18 cellular contexts compared by ENCODE assay signal in the genomic region with DNA sequence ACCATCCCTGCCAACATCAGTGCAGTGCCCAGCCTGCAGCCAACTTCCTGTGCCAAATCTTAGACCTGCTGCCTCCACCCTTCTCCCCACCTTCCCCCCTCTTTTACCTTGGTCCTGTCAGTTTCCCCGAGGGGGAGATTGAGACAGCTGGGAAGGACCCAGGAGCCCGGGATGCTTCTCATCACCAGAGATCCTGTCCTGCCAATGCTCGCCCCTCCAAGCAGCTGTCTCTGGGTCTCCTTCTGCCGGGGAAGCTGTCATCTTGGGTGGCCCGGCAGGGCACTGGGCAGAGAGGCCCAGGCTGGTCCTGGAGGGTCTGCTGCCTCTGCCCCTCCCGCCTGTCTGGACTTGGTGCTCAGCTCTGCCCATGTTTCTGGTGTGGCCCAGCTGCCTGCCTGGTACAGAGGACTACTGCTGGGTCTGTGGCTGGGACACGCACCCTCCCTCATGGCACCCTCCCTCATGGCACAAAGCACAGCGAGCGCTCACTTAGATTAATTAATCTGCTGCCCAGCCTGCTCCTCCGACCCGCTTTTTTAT.
DNase-seq lines count a peak whose midpoint lies in the region; TF ChIP-seq lines count a peak whose summit lies in the region.
"Had no signal": no experiment of that assay in that cellular context is flagged by ENCODE, and none has a peak within 500 bp of the region (broad histone marks: within the 10 kb centered on the region; RNA-seq: fewer than 3 reads in every experiment).

No MANE protein-coding gene starts in this region.

- H2AFZ ChIP-seq in H9 (ENCODE audit: low read length), result no peak overlapping the region
- H2AFZ ChIP-seq: GM23248, PC-9 had no signal

- H3K4me2 ChIP-seq in H9 (ENCODE audit: insufficient read depth, insufficient read length, low read length), result no peak overlapping the region
- H3K4me2 ChIP-seq: BLaER1 treated with 17β-estradiol and CSF1 and Interleukin-3, amounts not matched to agents 10 nM and 100 nM; PC-9 had no signal

- H3K9me3 ChIP-seq in H9 (ENCODE audit: control insufficient read depth, low read depth, low read length), result no peaks in the 10 kb centered on the region
- H3K9me3 ChIP-seq: BLaER1 treated with 17β-estradiol and CSF1 and Interleukin-3, amounts not matched to agents 10 nM and 100 nM had no signal

- no peak overlapping the region for H3K18ac ChIP-seq in H9 (ENCODE audit: insufficient read length, low read depth, low read length)

- no peak overlapping the region for H2BK5ac ChIP-seq in H9 (ENCODE audit: insufficient read length, low read length)

- no peak overlapping the region for H3K9ac ChIP-seq in H9 (ENCODE audit: extremely low read depth, insufficient read length, low read length)
- H3K9ac ChIP-seq: BLaER1 treated with 17β-estradiol and CSF1 and Interleukin-3, amounts not matched to agents 10 nM and 100 nM; GM23248 had no signal

- no peaks in the 10 kb centered on the region; the same call in 1 of the 2 replicates for H3K4me1 ChIP-seq in H9 (ENCODE audit: insufficient read depth, low read length)

- DNase-seq in activated CD4-positive, alpha-beta memory T cell treated with anti-CD3 and anti-CD28 coated beads for 36 hours, result peak; percentile 7
- DNase-seq in activated CD4-positive, alpha-beta memory T cell treated with anti-CD3 and anti-CD28 coated beads, Interleukin-2, amount 10 ng/mL, durations not matched to agents 7 days and 5 days, result no peak
- DNase-seq in H9 (peak; percentile 23), ecto neural progenitor cell (ENCODE audit: low spot score) (peak; percentile 38), retina (peak; percentile 57), LoVo (ENCODE audit: low spot score) (no peak), DMS 273 (lab: John Stamatoyannopoulos, UW; ENCODE audit: unreplicated experiment) (no peak), NCI-H82 treated with DMSO at 0.1 percent for 48 hours (lab: John Stamatoyannopoulos, UW; ENCODE audit: unreplicated experiment) (no peak)
- DNase-seq: COR-L47, EL, GM23248, KG1, NCI-H1092, NCI-H146, NCI-H2081, NCI-H774, PC-9 had no signal

- H3T11ph ChIP-seq in H9 (ENCODE audit: low read length), result no peak overlapping the region

- no peaks in the 10 kb centered on the region for H4K20me1 ChIP-seq in H9 (ENCODE audit: control insufficient read depth, insufficient read depth, insufficient read length)

- H3K27me3 Mint-ChIP-seq in activated CD4-positive, alpha-beta memory T cell treated with anti-CD3 and anti-CD28 coated beads for 36 hours, result peaks cover 21% of the 10 kb centered on the region
- H3K27me3 Mint-ChIP-seq in activated CD4-positive, alpha-beta memory T cell treated with anti-CD3 and anti-CD28 coated beads, Interleukin-2, amount 10 ng/mL, durations not matched to agents 7 days and 5 days, result peaks cover 23% of the 10 kb centered on the region
- H3K27me3 Mint-ChIP-seq in H9 (ENCODE audit: low read depth), result peaks cover 41% of the 10 kb centered on the region

- no peak overlapping the region for H2AK5ac ChIP-seq in H9 (ENCODE audit: insufficient read length, low read length)

- no peak overlapping the region for H2BK120ac ChIP-seq in H9 (ENCODE audit: low read depth, low read length, poor library complexity, severe bottlenecking)

- no peak overlapping the region for H2BK12ac ChIP-seq in H9 (ENCODE audit: insufficient read length, low read depth, low read length)

- no peaks in the 10 kb centered on the region for H3K79me2 ChIP-seq in H9 (ENCODE audit: insufficient read depth, low read length)

- H3K56ac ChIP-seq in H9 (ENCODE audit: insufficient read length, low read depth, low read length), result no peak overlapping the region

- TF ChIP-seq CTCF in H9 (conservative IDR thresholded peaks at IDR 0.05), result no peak

- H3K23ac ChIP-seq in H9 (ENCODE audit: insufficient read length, low read depth, low read length), result no peak overlapping the region

- H3K36me3 Mint-ChIP-seq in activated CD4-positive, alpha-beta memory T cell treated with anti-CD3 and anti-CD28 coated beads for 36 hours, result no peaks in the 10 kb centered on the region
- H3K36me3 Mint-ChIP-seq in activated CD4-positive, alpha-beta memory T cell treated with anti-CD3 and anti-CD28 coated beads, Interleukin-2, amount 10 ng/mL, durations not matched to agents 7 days and 5 days (ENCODE audit: low read depth), result no peaks in the 10 kb centered on the region
- no peaks in the 10 kb centered on the region; a peak in 1 of 7 replicates for H3K36me3 Mint-ChIP-seq in H9 (ENCODE audit: insufficient read depth in 1 of 3, low read depth in 3 of 3)

- H3K79me1 ChIP-seq in H9 (ENCODE audit: insufficient read depth, low read depth, low read length, poor library complexity, severe bottlenecking), result no peaks in the 10 kb centered on the region

- no peak overlapping the region for H3K27ac Mint-ChIP-seq in activated CD4-positive, alpha-beta memory T cell treated with anti-CD3 and anti-CD28 coated beads for 36 hours
- no peak overlapping the region for H3K27ac Mint-ChIP-seq in activated CD4-positive, alpha-beta memory T cell treated with anti-CD3 and anti-CD28 coated beads, Interleukin-2, amount 10 ng/mL, durations not matched to agents 7 days and 5 days
- H3K27ac Mint-ChIP-seq in H9, result no peak overlapping the region

- no peaks in the 10 kb centered on the region for H3K4me1 Mint-ChIP-seq in activated CD4-positive, alpha-beta memory T cell treated with anti-CD3 and anti-CD28 coated beads for 36 hours (ENCODE audit: low read depth)
- no peaks in the 10 kb centered on the region for H3K4me1 Mint-ChIP-seq in activated CD4-positive, alpha-beta memory T cell treated with anti-CD3 and anti-CD28 coated beads, Interleukin-2, amount 10 ng/mL, durations not matched to agents 7 days and 5 days
- H3K4me1 Mint-ChIP-seq in H9, result peaks cover 17 to 19% of the 10 kb centered on the region in 2 experiments

- no peak overlapping the region for H4K8ac ChIP-seq in H9 (replicated peaks; ENCODE audit: insufficient read length, low read depth, low read length)

- no peak overlapping the region for H4K91ac ChIP-seq in H9 (ENCODE audit: insufficient read length, low read depth, low read length)

- no peak overlapping the region for H2BK15ac ChIP-seq in H9 (ENCODE audit: low read depth, low read length)

- no peaks in the 10 kb centered on the region for H3K9me3 Mint-ChIP-seq in activated CD4-positive, alpha-beta memory T cell treated with anti-CD3 and anti-CD28 coated beads for 36 hours
- H3K9me3 Mint-ChIP-seq in activated CD4-positive, alpha-beta memory T cell treated with anti-CD3 and anti-CD28 coated beads, Interleukin-2, amount 10 ng/mL, durations not matched to agents 7 days and 5 days, result no peaks in the 10 kb centered on the region
- no peaks in the 10 kb centered on the region; a peak in 1 of 5 replicates for H3K9me3 Mint-ChIP-seq in H9

- no peak overlapping the region for H2BK20ac ChIP-seq in H9 (ENCODE audit: low read depth, low read length, poor library complexity, severe bottlenecking)

- H4K5ac ChIP-seq in H9 (ENCODE audit: insufficient read length, low read depth, low read length), result no peak overlapping the region

- WGBS in H9 (ENCODE audit: extremely low coverage, insufficient read length, low lambda C conversion rate), result no CpG with 5 or more reads among the region's 11 CpGs

- H3K27ac ChIP-seq in H9 (ENCODE audit: insufficient read length, low read depth, low read length), result no peak overlapping the region
- H3K27ac ChIP-seq: BLaER1 treated with 17β-estradiol and CSF1 and Interleukin-3, amounts not matched to agents 10 nM and 100 nM; GM23248; PC-9 had no signal

- CTCF ChIA-PET in activated CD4-positive, alpha-beta memory T cell treated with anti-CD3 and anti-CD28 coated beads for 36 hours (lab: Charles Lee), result interaction anchor here (1.0 to 1.3 kb wide), 4 partner anchors 9 to 625 kb away, joined by 3 to 4 read pairs (median 3); no protein-coding TSS in a partner anchor
- CTCF ChIA-PET in activated CD4-positive, alpha-beta memory T cell treated with anti-CD3 and anti-CD28 coated beads, Interleukin-2, amount 10 ng/mL, durations not matched to agents 7 days and 5 days (lab: Charles Lee), result no interaction called here

- no peaks in the 10 kb centered on the region for H3K23me2 ChIP-seq in H9 (ENCODE audit: insufficient read length, low read depth, low read length, poor library complexity, severe bottlenecking)

- H3K4ac ChIP-seq in H9 (ENCODE audit: low read depth, low read length), result no peak overlapping the region

- no peak overlapping the region for H3K14ac ChIP-seq in H9 (ENCODE audit: insufficient read depth, low read length)

- intact Hi-C loops in activated CD4-positive, alpha-beta memory T cell treated with anti-CD3 and anti-CD28 coated beads for 36 hours (cut with micrococcal nuclease), result loop anchor here (5.0 to 10.0 kb wide), 3 partner anchors 159 to 621 kb away; partner anchors contain the start of gene NECTIN1

- H3K27me3 ChIP-seq in H9 (ENCODE audit: insufficient read depth, low read length), result no peaks in the 10 kb centered on the region; the same call in 1 of the 2 replicates
- H3K27me3 ChIP-seq: BLaER1 treated with 17β-estradiol and CSF1 and Interleukin-3, amounts not matched to agents 10 nM and 100 nM had no signal

- no peak overlapping the region for H3K4me3 Mint-ChIP-seq in activated CD4-positive, alpha-beta memory T cell treated with anti-CD3 and anti-CD28 coated beads for 36 hours
- H3K4me3 Mint-ChIP-seq in activated CD4-positive, alpha-beta memory T cell treated with anti-CD3 and anti-CD28 coated beads, Interleukin-2, amount 10 ng/mL, durations not matched to agents 7 days and 5 days, result no peak overlapping the region
- no peak overlapping the region for H3K4me3 Mint-ChIP-seq in H9

- POLR2A ChIA-PET in activated CD4-positive, alpha-beta memory T cell treated with anti-CD3 and anti-CD28 coated beads for 36 hours (lab: Charles Lee), result no interaction called here
- POLR2A ChIA-PET in activated CD4-positive, alpha-beta memory T cell treated with anti-CD3 and anti-CD28 coated beads, Interleukin-2, amount 10 ng/mL, durations not matched to agents 7 days and 5 days (lab: Charles Lee), result no interaction called here

Comparison
In these comparisons a context has a peak if more than half of its experiments do, and no peak if none do; other contexts are left out.
1. DNase-seq: peak in activated CD4-positive, alpha-beta memory T cell treated with anti-CD3 and anti-CD28 coated beads for 36 hours (single experiment), H9 (single experiment), ecto neural progenitor cell (single experiment) and retina (single experiment); none in activated CD4-positive, alpha-beta memory T cell treated with anti-CD3 and anti-CD28 coated beads, Interleukin-2, amount 10 ng/mL, durations not matched to agents 7 days and 5 days (single experiment), LoVo (single experiment), DMS 273 (single experiment) and NCI-H82 treated with DMSO at 0.1 percent for 48 hours (single experiment).